Comparison of ENCODE assay signal across 10 cellular contexts in genomic region chr18:45666520-45666919, GRCh38. TPM values are rescaled to one million over a fixed set of nuclear protein-coding genes. Genes with fewer than 3 reads are reported as not detected.
DNase-seq lines count a peak whose midpoint lies in the region; ATAC-seq and TF ChIP-seq lines count a peak whose summit lies in the region.
"Had no signal": no experiment of that assay in that cellular context is flagged by ENCODE, and none has a peak within 500 bp of the region (broad histone marks: within the 10 kb centered on the region; RNA-seq: fewer than 3 reads in every experiment).

No MANE protein-coding gene starts in this region.

- 17% methylated on average over 3 of the region's 3 CpGs for WGBS in SK-N-SH (ENCODE audit: low lambda C conversion rate)

- H3K27me3 Mint-ChIP-seq in activated T-cell treated with anti-CD3 and anti-CD28 coated beads, Interleukin-2, amount 50 U/mL, for 24 hours, result no peaks in the 10 kb centered on the region
- no peaks in the 10 kb centered on the region for H3K27me3 Mint-ChIP-seq in stimulated activated naive B cell treated with anti-CD40 and anti-IgM and Interleukin-4, amounts not matched to agents 10 μg/mL and 1 μg/mL and 100 μg/mL, for 72 hours
- no peaks in the 10 kb centered on the region for H3K27me3 Mint-ChIP-seq in Caco-2 (ENCODE audit: insufficient read depth, unreplicated experiment)

- CTCF ChIA-PET in SK-N-SH (lab: Yijun Ruan, JAX), result interaction anchor here (1.0 to 4.9 kb wide), 17 partner anchors 10 to 407 kb away, joined by 3 to 46 read pairs (median 4); partner anchors contain the start of gene SLC14A1
- CTCF ChIA-PET in Caco-2 (lab: Charles Lee), result interaction anchor here (1.4 kb wide), 1 partner anchor 214 kb away, joined by 3 read pairs; no protein-coding TSS in a partner anchor

- no peak for DNase-seq in activated T-cell treated with anti-CD3 and anti-CD28 coated beads, Interleukin-2, amount 50 U/mL, for 24 hours
- no peak for DNase-seq in activated T-cell treated with anti-CD3 and anti-CD28 coated beads, Interleukin-2, amount 50 U/mL, for 1 hour
- DNase-seq in SK-N-SH, result peak; percentile 27
- no peak for DNase-seq in stimulated activated naive B cell treated with anti-CD40 and anti-IgM and Interleukin-4, amounts not matched to agents 10 μg/mL and 1 μg/mL and 100 μg/mL, for 72 hours
- no peak for DNase-seq in Caco-2
- no peak for DNase-seq in cardiac septum (ENCODE audit: low spot score)
- DNase-seq in G401 (ENCODE audit: low spot score), result no peak
- DNase-seq: activated CD8-positive, alpha-beta memory T cell treated with anti-CD3 and anti-CD28 coated beads, Interleukin-2, amount 50 U/mL, for 48 hours; NCI-H1105 treated with DMSO at 0.1 percent for 48 hours had no signal

- no peaks in the 10 kb centered on the region for H3K9me3 Mint-ChIP-seq in activated T-cell treated with anti-CD3 and anti-CD28 coated beads, Interleukin-2, amount 50 U/mL, for 24 hours
- H3K9me3 Mint-ChIP-seq in stimulated activated naive B cell treated with anti-CD40 and anti-IgM and Interleukin-4, amounts not matched to agents 10 μg/mL and 1 μg/mL and 100 μg/mL, for 72 hours, result peaks cover 3 to 4% of the 10 kb centered on the region in 2 donors
- H3K9me3 Mint-ChIP-seq in Caco-2 (ENCODE audit: unreplicated experiment), result no peaks in the 10 kb centered on the region

- H3K4me1 ChIP-seq in SK-N-SH (ENCODE audit: control insufficient read depth in 1 of 2, insufficient read depth in 2 of 2, low read depth in 1 of 2, low read length in 1 of 2) (peaks cover 3 to 16% of the 10 kb centered on the region in 2 experiments), Caco-2 (no peaks in the 10 kb centered on the region)

- H3K9me2 ChIP-seq in SK-N-SH, result no peaks in the 10 kb centered on the region

- intact Hi-C loops in Caco-2 (cut with micrococcal nuclease; ENCODE audit: unreplicated experiment), result loop anchor here (5.0 to 10.0 kb wide), 2 partner anchors 308 to 406 kb away; partner anchors contain the start of gene PSTPIP2
- intact Hi-C loops in cardiac septum (cut with DNase I), result loop anchor here (10.0 kb wide), 2 partner anchors 308 to 408 kb away; partner anchors contain the start of gene PSTPIP2

- peak; percentile 72 for ATAC-seq in HG02870 (IDR thresholded peaks at IDR 0.05; ENCODE audit: unreplicated experiment)
- ATAC-seq in stimulated activated naive B cell treated with anti-CD40 and anti-IgM and Interleukin-4, amounts not matched to agents 10 μg/mL and 1 μg/mL and 100 μg/mL, for 72 hours (replicated peaks), result peak; percentile 71 to 77

- in situ Hi-C loops in G401 (cut with HindIII; ENCODE audit: low sequenced_read_pairs), result no loop called here

- POLR2A ChIA-PET in SK-N-SH (lab: Yijun Ruan, JAX), result no interaction called here
- POLR2A ChIA-PET in Caco-2 (lab: Charles Lee), result no interaction called here

- no peaks in the 10 kb centered on the region for H3K9me3 ChIP-seq in SK-N-SH
- H3K9me3 ChIP-seq in Caco-2, result no peaks in the 10 kb centered on the region

- H3K9ac ChIP-seq in SK-N-SH, result no peak overlapping the region

- peak overlapping the region; percentile 43 for H3K4me3 Mint-ChIP-seq in activated T-cell treated with anti-CD3 and anti-CD28 coated beads, Interleukin-2, amount 50 U/mL, for 24 hours
- peak overlapping the region; percentile 76 to 81 for H3K4me3 Mint-ChIP-seq in stimulated activated naive B cell treated with anti-CD40 and anti-IgM and Interleukin-4, amounts not matched to agents 10 μg/mL and 1 μg/mL and 100 μg/mL, for 72 hours
- no peak overlapping the region for H3K4me3 Mint-ChIP-seq in Caco-2 (ENCODE audit: unreplicated experiment)

- H3K27me3 ChIP-seq in SK-N-SH (ENCODE audit: insufficient read depth) (no peaks in the 10 kb centered on the region), Caco-2 (replicated peaks; ENCODE audit: control insufficient read depth, insufficient read depth, low read length) (no peaks in the 10 kb centered on the region)

- H3K36me3 ChIP-seq in SK-N-SH (replicated peaks in 1 of 2; ENCODE audit: control insufficient read depth in 1 of 2, insufficient read depth in 2 of 2, low read length in 1 of 2) (no peaks in the 10 kb centered on the region), Caco-2 (ENCODE audit: control insufficient read depth, insufficient read depth, low read length) (no peaks in the 10 kb centered on the region)

- H3K4me2 ChIP-seq in SK-N-SH, result peak overlapping the region; percentile 9; the same call in 1 of the 2 replicates

- no peak for TF ChIP-seq EP300 in SK-N-SH (IDR thresholded peaks at IDR 0.05; ENCODE audit: borderline replicate concordance in 1 of 2, low read depth in 1 of 2, low read length in 1 of 2)

- peak overlapping the region; percentile 90 for H3K27ac Mint-ChIP-seq in activated T-cell treated with anti-CD3 and anti-CD28 coated beads, Interleukin-2, amount 50 U/mL, for 24 hours
- H3K27ac Mint-ChIP-seq in stimulated activated naive B cell treated with anti-CD40 and anti-IgM and Interleukin-4, amounts not matched to agents 10 μg/mL and 1 μg/mL and 100 μg/mL, for 72 hours, result peak overlapping the region; percentile 99
- no peak overlapping the region for H3K27ac Mint-ChIP-seq in Caco-2 (ENCODE audit: unreplicated experiment)

- H3K4me1 Mint-ChIP-seq in activated T-cell treated with anti-CD3 and anti-CD28 coated beads, Interleukin-2, amount 50 U/mL, for 24 hours (ENCODE audit: low read depth), result peaks cover 68% of the 10 kb centered on the region
- peaks cover 43 to 65% of the 10 kb centered on the region in 2 donors for H3K4me1 Mint-ChIP-seq in stimulated activated naive B cell treated with anti-CD40 and anti-IgM and Interleukin-4, amounts not matched to agents 10 μg/mL and 1 μg/mL and 100 μg/mL, for 72 hours
- H3K4me1 Mint-ChIP-seq in Caco-2 (ENCODE audit: low read depth, unreplicated experiment), result peaks cover 6% of the 10 kb centered on the region

- no peak for TF ChIP-seq RAD21 in SK-N-SH (IDR thresholded peaks at IDR 0.05; ENCODE audit: low read length)

- H2AFZ ChIP-seq in SK-N-SH (ENCODE audit: low read depth), result peak overlapping the region; percentile 50; the same call in 1 of the 2 replicates

- no peak overlapping the region for H3K4me3 ChIP-seq in SK-N-SH (ENCODE audit: low read depth in 2 of 2, low read length in 1 of 2)
- no peak overlapping the region for H3K4me3 ChIP-seq in Caco-2 (ENCODE audit: low read depth, low read length)

- H3K27ac ChIP-seq in SK-N-SH (ENCODE audit: low read depth in 2 of 2, low read length in 1 of 2), result no peak overlapping the region

- TF ChIP-seq CTCF in SK-N-SH (IDR thresholded peaks at IDR 0.05), result no peak
- no peak for TF ChIP-seq CTCF in Caco-2 (IDR thresholded peaks at IDR 0.05; ENCODE audit: insufficient read depth in 1 of 2, low read depth in 1 of 2, low read length in 1 of 2, severe bottlenecking in 1 of 2, unreplicated experiment in 1 of 2)

- BruUV-seq in Caco-2 (replicated peaks; lab: Mats Ljungman, UMichigan), result no TSS peak

- H4K20me1 ChIP-seq in SK-N-SH (ENCODE audit: insufficient read depth), result no peaks in the 10 kb centered on the region

- H3K36me3 Mint-ChIP-seq in activated T-cell treated with anti-CD3 and anti-CD28 coated beads, Interleukin-2, amount 50 U/mL, for 24 hours (ENCODE audit: low read depth), result no peaks in the 10 kb centered on the region
- peaks cover 0 to 8% of the 10 kb centered on the region in 2 donors for H3K36me3 Mint-ChIP-seq in stimulated activated naive B cell treated with anti-CD40 and anti-IgM and Interleukin-4, amounts not matched to agents 10 μg/mL and 1 μg/mL and 100 μg/mL, for 72 hours
- H3K36me3 Mint-ChIP-seq in Caco-2 (ENCODE audit: insufficient read depth, unreplicated experiment), result no peaks in the 10 kb centered on the region

- no peaks in the 10 kb centered on the region for H3K79me2 ChIP-seq in SK-N-SH (ENCODE audit: insufficient read depth)

- H3F3A ChIP-seq in SK-N-SH (replicated peaks; ENCODE audit: insufficient read depth), result peaks cover 4% of the 10 kb centered on the region

TF ChIP-seq in SK-N-SH, 30 proteins besides CTCF, POLR2A, EP300 and RAD21 (continues in another document):
- TF ChIP-seq FOSL2 (IDR thresholded peaks at IDR 0.05; ENCODE audit: borderline replicate concordance, low read depth) (no peak), TAF1 (IDR thresholded peaks at IDR 0.05; ENCODE audit: borderline replicate concordance, low read depth, low read length) (no peak), EZH2phosphoT487 (IDR thresholded peaks at IDR 0.05; ENCODE audit: borderline replicate concordance, low read depth) (no peak), NFIC (IDR thresholded peaks at IDR 0.05; ENCODE audit: borderline replicate concordance) (no peak), USF2 (IDR thresholded peaks at IDR 0.05; ENCODE audit: borderline replicate concordance, low read depth, low read length) (no peak), POLR2AphosphoS5 (IDR thresholded peaks at IDR 0.05; ENCODE audit: low read depth, low read length) (no peak), SIN3A (IDR thresholded peaks at IDR 0.05; ENCODE audit: borderline replicate concordance, low read depth, low read length) (no peak), MXI1 (IDR thresholded peaks at IDR 0.05; ENCODE audit: low read depth, low read length) (no peak), YY1 (IDR thresholded peaks at IDR 0.05; ENCODE audit: low read depth) (no peak), GATA2 (CRISPR knock-in tag; IDR thresholded peaks at IDR 0.05) (no peak), JUND (IDR thresholded peaks at IDR 0.05) (no peak)

RNA-seq across cellular contexts. Expression of gene SLC14A2, which starts 51.2 kb away (rescaled TPM):
- 0.03 TPM in 2 replicates for polyA plus RNA-seq in SK-N-SH (2012; rRNA removed)
- polyA plus RNA-seq in SK-N-SH (2012; cell fraction: cytosol; rRNA removed), result 0.04 and 0.05 TPM in 2 replicates
- 0.06 and 0.07 TPM in 2 replicates for polyA plus RNA-seq in SK-N-SH (2012; cell fraction: nucleus; rRNA removed)
- total RNA-seq in Caco-2 (2022), result 0.32 and 0.34 TPM in 2 replicates
- 0.11 TPM for total RNA-seq in cardiac septum
- not detected in 2 replicates for total RNA-seq in G401 (2014; rRNA removed; shearing (Covaris generic))

RNA-seq across cellular contexts. Expression of gene SLC14A1, which starts 57.5 kb away (rescaled TPM):
- polyA plus RNA-seq in SK-N-SH (2012; rRNA removed), result 2.4 and 4.5 TPM in 2 replicates
- polyA plus RNA-seq in SK-N-SH (2012; cell fraction: cytosol; rRNA removed), result 1.7 and 2.0 TPM in 2 replicates
- 5.2 and 9.4 TPM in 2 replicates for polyA plus RNA-seq in SK-N-SH (2012; cell fraction: nucleus; rRNA removed)
- not detected in 2 replicates for total RNA-seq in Caco-2 (2022)
- total RNA-seq in cardiac septum, result 12.4 TPM
- not detected in 2 replicates for total RNA-seq in G401 (2014; rRNA removed; shearing (Covaris generic))

Comparison
In these comparisons a context has a peak if more than half of its experiments do, and no peak if none do; other contexts are left out.
1. RNA of gene SLC14A1, which starts 57.5 kb away (total RNA-seq): 12.4 TPM in cardiac septum (single experiment); not detected in Caco-2 and not detected in G401; every median in the first group is over 10 times any median in the second.